Comparison of ENCODE assay signal across 17 cellular contexts in the genomic region with DNA sequence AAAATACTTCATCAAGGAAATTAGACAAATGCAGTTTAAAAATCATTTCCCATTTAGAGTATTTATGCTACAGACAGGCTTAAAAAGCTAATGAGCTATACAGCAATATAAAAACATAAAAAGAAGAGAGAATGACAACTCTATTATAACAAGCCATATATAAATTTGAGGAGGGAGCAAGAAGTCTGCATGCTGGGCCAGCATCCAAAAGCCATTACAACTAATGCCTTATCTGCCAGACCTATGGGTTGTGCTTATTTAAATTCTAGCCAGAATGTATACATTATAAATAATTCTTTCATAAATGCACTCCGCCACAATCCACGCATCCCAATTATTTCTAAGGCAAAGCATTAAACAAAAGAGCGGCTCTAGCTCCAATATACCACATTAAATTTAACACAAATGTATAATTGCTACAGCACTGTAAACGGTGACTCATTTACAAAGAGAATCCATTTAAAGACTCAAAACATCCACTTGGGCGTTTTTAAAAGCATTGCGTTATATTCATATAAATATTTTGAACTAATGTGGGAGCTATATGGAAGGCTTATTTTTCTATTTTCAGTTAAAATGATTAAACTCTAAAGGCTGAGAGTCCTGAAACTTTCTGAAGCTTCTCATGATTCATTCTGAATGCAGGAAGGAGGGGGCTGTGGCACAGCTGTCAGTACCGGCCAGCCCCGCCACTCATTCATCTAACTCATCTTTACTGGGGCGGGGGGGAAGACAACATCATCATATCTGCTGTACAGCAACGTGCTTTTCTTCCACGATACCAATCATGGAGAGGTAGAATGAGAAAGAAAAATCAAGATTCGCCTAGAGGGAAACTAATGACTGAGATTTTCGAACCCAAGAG. TPM values are rescaled to one million over a fixed set of nuclear protein-coding genes. Genes with fewer than 3 reads are reported as not detected.
DNase-seq lines count a peak whose midpoint lies in the region; ATAC-seq and TF ChIP-seq lines count a peak whose summit lies in the region.
"Had no signal": no experiment of that assay in that cellular context is flagged by ENCODE, and none has a peak within 500 bp of the region (broad histone marks: within the 10 kb centered on the region; RNA-seq: fewer than 3 reads in every experiment).

No MANE protein-coding gene starts in this region.

- no peak overlapping the region for H3K4me3 Mint-ChIP-seq in activated T-cell treated with anti-CD3 and anti-CD28 coated beads, Interleukin-2, amount 50 U/mL, for 4 hours
- no peak overlapping the region for H3K4me3 Mint-ChIP-seq in glutamatergic neuron (ENCODE audit: unreplicated experiment)
- H3K4me3 Mint-ChIP-seq: WTC11 had no signal

- CTCF ChIA-PET in GM10248 (lab: Yijun Ruan, JAX) = interaction anchor here (1.1 to 1.2 kb wide), 2 partner anchors 29 to 176 kb away, joined by 3 to 4 read pairs; no protein-coding TSS in a partner anchor

- H3K27ac Mint-ChIP-seq in glutamatergic neuron (ENCODE audit: unreplicated experiment) = no peak overlapping the region
- H3K27ac Mint-ChIP-seq: progenitor cell of endocrine pancreas, WTC11 had no signal

- H3K36me3 Mint-ChIP-seq in activated T-cell treated with anti-CD3 and anti-CD28 coated beads, Interleukin-2, amount 50 U/mL, for 4 hours (ENCODE audit: insufficient read depth) = peaks cover 29% of the 10 kb centered on the region
- H3K36me3 Mint-ChIP-seq in glutamatergic neuron (ENCODE audit: unreplicated experiment) = peaks cover 15% of the 10 kb centered on the region

- ATAC-seq in activated T-cell treated with anti-CD3 and anti-CD28 coated beads, Interleukin-2, amount 50 U/mL, for 4 hours = peak; percentile 73 to 98
- ATAC-seq in GM19452 (IDR thresholded peaks at IDR 0.05; ENCODE audit: unreplicated experiment) (no peak), lower lobe of right lung (no peak)
- ATAC-seq: WTC11 had no signal

- TF ChIP-seq CTCF in GM10248 (IDR thresholded peaks at IDR 0.05; ENCODE audit: control extremely low read depth, extremely low read depth, low read depth, missing control alignments) (no peak), lower lobe of right lung (IDR thresholded peaks at IDR 0.05) (no peak), glutamatergic neuron (IDR thresholded peaks at IDR 0.05; ENCODE audit: partially characterized antibody, unreplicated experiment) (no peak)

- no peak overlapping the region for H3K27ac ChIP-seq in lower lobe of right lung
- H3K27ac ChIP-seq: ascending aorta, C4-2B, SJCRH30, thyroid gland had no signal

- intact Hi-C loops in lower lobe of right lung (cut with DNase I) = no loop called here

- H3K27me3 ChIP-seq in lower lobe of right lung (ENCODE audit: low read depth) = no peaks in the 10 kb centered on the region
- H3K27me3 ChIP-seq: ascending aorta, SJCRH30, thyroid gland had no signal

- peaks cover 16% of the 10 kb centered on the region for H3K4me1 ChIP-seq in lower lobe of right lung
- H3K4me1 ChIP-seq: ascending aorta, HAP-1, thyroid gland had no signal

- H3K9me3 Mint-ChIP-seq in activated T-cell treated with anti-CD3 and anti-CD28 coated beads, Interleukin-2, amount 50 U/mL, for 4 hours = peaks cover 3% of the 10 kb centered on the region
- H3K9me3 Mint-ChIP-seq in glutamatergic neuron (ENCODE audit: unreplicated experiment) = no peaks in the 10 kb centered on the region

- POLR2A ChIA-PET in GM10248 (lab: Yijun Ruan, JAX) = no interaction called here

- H3K4me1 Mint-ChIP-seq in activated T-cell treated with anti-CD3 and anti-CD28 coated beads, Interleukin-2, amount 50 U/mL, for 4 hours (ENCODE audit: low read depth) = peaks cover 24% of the 10 kb centered on the region
- H3K4me1 Mint-ChIP-seq in glutamatergic neuron (ENCODE audit: low read depth, unreplicated experiment) = no peaks in the 10 kb centered on the region

- peaks cover 32% of the 10 kb centered on the region for H3K36me3 ChIP-seq in lower lobe of right lung
- H3K36me3 ChIP-seq: HAP-1 had no signal

- H3K4me3 ChIP-seq in lower lobe of right lung = no peak overlapping the region
- H3K4me3 ChIP-seq: ascending aorta, HAP-1, mucosa of descending colon, SJCRH30, thyroid gland had no signal

- no peaks in the 10 kb centered on the region for H3K27me3 Mint-ChIP-seq in activated T-cell treated with anti-CD3 and anti-CD28 coated beads, Interleukin-2, amount 50 U/mL, for 4 hours (ENCODE audit: low read depth)
- no peaks in the 10 kb centered on the region for H3K27me3 Mint-ChIP-seq in glutamatergic neuron (ENCODE audit: unreplicated experiment)
- H3K27me3 Mint-ChIP-seq: progenitor cell of endocrine pancreas had no signal

- peak; percentile 24 for DNase-seq in GM10248 (ENCODE audit: extremely low spot score)
- peak; percentile 8 for DNase-seq in NCI-H1436 (lab: John Stamatoyannopoulos, UW)
- peak; percentile 15 for DNase-seq in activated T-cell treated with anti-CD3 and anti-CD28 coated beads, Interleukin-2, amount 50 U/mL, for 4 hours
- DNase-seq in stimulated activated CD4-positive, alpha-beta T cell treated with anti-CD3 and anti-CD28 coated beads, Interleukin-12 subunit alpha, Interleukin-12 subunit beta, amount 100 ng/mL, for 4 hours = peak; percentile 30
- no peak for DNase-seq in lower lobe of right lung
- DNase-seq in glutamatergic neuron = no peak
- DNase-seq in inferior parietal cortex (ENCODE audit: extremely low spot score) = no peak
- DNase-seq: mucosa of descending colon, NCI-H146, thyroid gland had no signal

- no peaks in the 10 kb centered on the region for H3K9me3 ChIP-seq in lower lobe of right lung
- H3K9me3 ChIP-seq: ascending aorta, HAP-1, mucosa of descending colon, thyroid gland had no signal

RNA-seq across cellular contexts. Expression of a gene that starts 37.7 kb away (rescaled TPM):
- 10 to 100 TPM; 15.9 to 17.9 (median 17.3) TPM for total RNA-seq in activated T-cell treated with anti-CD3 and anti-CD28 coated beads, Interleukin-2, amount 50 U/mL, for 4 hours
- 22.6 TPM for total RNA-seq in lower lobe of right lung
- 9.5 TPM for total RNA-seq in glutamatergic neuron (ENCODE audit: unreplicated experiment)

RNA-seq across cellular contexts. Expression of a gene that starts 43.4 kb away (rescaled TPM):
- not detected for total RNA-seq in activated T-cell treated with anti-CD3 and anti-CD28 coated beads, Interleukin-2, amount 50 U/mL, for 4 hours
- total RNA-seq in lower lobe of right lung (not detected), glutamatergic neuron (ENCODE audit: unreplicated experiment) (not detected)
- total RNA-seq: ascending aorta, mucosa of descending colon, progenitor cell of endocrine pancreas, SJCRH30, thyroid gland, WTC11 had no signal

Comparison
In these comparisons a context has a peak if more than half of its experiments do, and no peak if none do; other contexts are left out.
1. DNase-seq: peak in GM10248 (single experiment), NCI-H1436 (single experiment), activated T-cell treated with anti-CD3 and anti-CD28 coated beads, Interleukin-2, amount 50 U/mL, for 4 hours (single experiment) and stimulated activated CD4-positive, alpha-beta T cell treated with anti-CD3 and anti-CD28 coated beads, Interleukin-12 subunit alpha, Interleukin-12 subunit beta, amount 100 ng/mL, for 4 hours (single experiment); none in lower lobe of right lung (single experiment), glutamatergic neuron (single experiment) and inferior parietal cortex (single experiment).
2. ATAC-seq: peak in activated T-cell treated with anti-CD3 and anti-CD28 coated beads, Interleukin-2, amount 50 U/mL, for 4 hours (2 of 2); none in GM19452 (single experiment) and lower lobe of right lung (0 of 2).